19 cellular contexts compared by ENCODE assay signal in genomic region chr5:9562101-9562500, GRCh38. TPM values are rescaled to one million over a fixed set of nuclear protein-coding genes. Genes with fewer than 3 reads are reported as not detected.
DNase-seq lines count a peak whose midpoint lies in the region; ATAC-seq, FAIRE-seq and TF ChIP-seq lines count a peak whose summit lies in the region.
"Had no signal": no experiment of that assay in that cellular context is flagged by ENCODE, and none has a peak within 500 bp of the region (broad histone marks: within the 10 kb centered on the region; RNA-seq: fewer than 3 reads in every experiment).

No MANE protein-coding gene starts in this region.

- H3K27ac ChIP-seq in A549: no peak overlapping the region
- H3K27ac ChIP-seq in HEK293 (ENCODE audit: extremely low read depth, low read depth, low read length): no peak overlapping the region
- peak overlapping the region; percentile 41 for H3K27ac ChIP-seq in PC-9
- H3K27ac ChIP-seq: psoas muscle, tibial nerve had no signal

- H3K9me3 ChIP-seq in A549 (no peaks in the 10 kb centered on the region), HEK293 (ENCODE audit: control insufficient read depth, insufficient read depth, low read depth, low read length) (no peaks in the 10 kb centered on the region), PC-9 (ENCODE audit: insufficient read depth, low read depth) (no peaks in the 10 kb centered on the region)
- H3K9me3 ChIP-seq: HAP-1, psoas muscle, tibial nerve had no signal

- CTCF ChIA-PET in A549 (lab: Yijun Ruan, JAX) (interaction anchor here (2.0 kb wide), 1 partner anchor 18 kb away, joined by 5 read pairs; no protein-coding TSS in a partner anchor), HEK293 (lab: Yijun Ruan, JAX) (no interaction called here), PC-9 (lab: Charles Lee) (no interaction called here), T-cell (lab: Charles Lee) (no interaction called here)

- TF ChIP-seq POLR2A in A549 (IDR thresholded peaks at IDR 0.05; ENCODE audit: low read length) (no peak), erythroblast (IDR thresholded peaks at IDR 0.05; ENCODE audit: low read length) (no peak)

- no peak for TF ChIP-seq CTCF in A549 (IDR thresholded peaks at IDR 0.05)
- TF ChIP-seq CTCF in HEK293 (tag by site-specific recombination; IDR thresholded peaks at IDR 0.05): no peak
- no peak for TF ChIP-seq CTCF in PC-9 (conservative IDR thresholded peaks at IDR 0.05)

- no TSS peak for BruUV-seq in PC-9 (replicated peaks; lab: Mats Ljungman, UMichigan)

- no peak overlapping the region for H3K4me3 Mint-ChIP-seq in T-cell

- POLR2A ChIA-PET in A549 (lab: Yijun Ruan, JAX): no interaction called here
- POLR2A ChIA-PET in HEK293 (lab: Yijun Ruan, JAX): no interaction called here
- POLR2A ChIA-PET in PC-9 (lab: Charles Lee; ENCODE audit: unreplicated experiment): no interaction called here
- POLR2A ChIA-PET in T-cell (lab: Charles Lee): no interaction called here

- H3K9me2 ChIP-seq in PC-9 (ENCODE audit: insufficient read depth): no peaks in the 10 kb centered on the region

- H3K36me3 Mint-ChIP-seq in T-cell: no peaks in the 10 kb centered on the region

- H3K4me1 ChIP-seq in A549 (no peaks in the 10 kb centered on the region), HEK293 (ENCODE audit: control insufficient read depth, insufficient read depth, low read length) (peaks cover 3% of the 10 kb centered on the region; the same call in 1 of the 2 replicates), PC-9 (replicated peaks; ENCODE audit: insufficient read depth) (peaks cover 64% of the 10 kb centered on the region)
- H3K4me1 ChIP-seq: HAP-1, psoas muscle, tibial nerve had no signal

- H3K4me3 ChIP-seq in A549 (no peak overlapping the region), HEK293 (ENCODE audit: low read depth, low read length) (no peak overlapping the region), PC-9 (peak overlapping the region; percentile 12; the same call in 1 of the 2 replicates)
- H3K4me3 ChIP-seq: GM12878, HAP-1, psoas muscle, tibial nerve had no signal

- peaks cover 0 to 10% of the 10 kb centered on the region in 2 donors for H3K27me3 Mint-ChIP-seq in T-cell

- no peaks in the 10 kb centered on the region for H3K4me1 Mint-ChIP-seq in T-cell

- under 1% methylated on average over 6 of the region's 6 CpGs for WGBS in A549 (ENCODE audit: missing lambda C conversion rate)

- H3K79me2 ChIP-seq in PC-9 (ENCODE audit: low read depth): no peaks in the 10 kb centered on the region

- no peaks in the 10 kb centered on the region for H4K20me1 ChIP-seq in PC-9 (ENCODE audit: insufficient read depth)

- H3K27ac Mint-ChIP-seq in T-cell: no peak overlapping the region

- ATAC-seq in A549 (peak; percentile 43 to 77; a peak in 3 of 6 replicates), T-cell (replicated peaks in 1 of 4) (no peak), GM18861 (IDR thresholded peaks at IDR 0.05; ENCODE audit: unreplicated experiment) (no peak), GM21576 (IDR thresholded peaks at IDR 0.05; ENCODE audit: unreplicated experiment) (no peak)
- ATAC-seq: GM12878, psoas muscle had no signal

- intact Hi-C loops in PC-9 (cut with micrococcal nuclease; ENCODE audit: unreplicated experiment): no loop called here

- no peak for FAIRE-seq in A549 (lab: Jason Lieb, UNC)
- FAIRE-seq: GM12878 had no signal

- H3K4me2 ChIP-seq in A549 (0 out of 3 replicates have a peak overlapping the region, but pooled peaks have one; percentile 23), PC-9 (peak overlapping the region; percentile 70)

- peaks cover 0 to 6% (median 2%) of the 10 kb centered on the region in 3 donors for H3K9me3 Mint-ChIP-seq in T-cell

- TF ChIP-seq RAD21 in A549 (conservative IDR thresholded peaks at IDR 0.05 in 1 of 2, IDR thresholded peaks at IDR 0.05 in 1 of 2): no peak

- no peaks in the 10 kb centered on the region for H3K36me3 ChIP-seq in HEK293 (ENCODE audit: control insufficient read depth in 2 of 2, insufficient read depth in 1 of 2, low read length in 2 of 2)
- H3K36me3 ChIP-seq in PC-9 (ENCODE audit: low read depth): no peaks in the 10 kb centered on the region
- H3K36me3 ChIP-seq: HAP-1, tibial nerve had no signal

- no peak for TF ChIP-seq EP300 in A549 (IDR thresholded peaks at IDR 0.05)

- H2AFZ ChIP-seq in PC-9: no peak overlapping the region

- H3K27me3 ChIP-seq in PC-9 (ENCODE audit: insufficient read depth, low read depth): no peaks in the 10 kb centered on the region
- H3K27me3 ChIP-seq: tibial nerve had no signal

- DNase-seq in A549 (ENCODE audit: low read depth in 1 of 2, low spot score in 1 of 2) (peak in 1 of 2 experiments; percentile 4), PC-9 (peak; percentile 67 to 97), glomerular visceral epithelial cell (ENCODE audit: extremely low spot score) (peak; percentile 36), T-cell (no peak), erythroblast (lab: John Stamatoyannopoulos, UW) (no peak)
- DNase-seq: AML-193; anterior cingulate cortex; dermis blood vessel endothelial cell; DMS53; NCI-H1105; NCI-H345; psoas muscle; stimulated activated CD4-positive, alpha-beta T cell treated with anti-CD3 and anti-CD28 coated beads, Interleukin-1b, Interleukin-23, amount 100 ng/mL, for 48 hours had no signal

- peaks cover 36% of the 10 kb centered on the region for H3F3A ChIP-seq in PC-9 (ENCODE audit: insufficient read depth, low read depth)

TF ChIP-seq in A549, 52 proteins besides CTCF, POLR2A, EP300 and RAD21 (continues in another document):
- TF ChIP-seq MYC (IDR thresholded peaks at IDR 0.05; ENCODE audit: borderline replicate concordance, low read length) (no peak), CHD4 (IDR thresholded peaks at IDR 0.05; ENCODE audit: borderline replicate concordance) (no peak), CBX2 (IDR thresholded peaks at IDR 0.05; ENCODE audit: borderline replicate concordance, low read depth) (no peak), BHLHE40 (IDR thresholded peaks at IDR 0.05; ENCODE audit: low read depth, low read length) (no peak), RFX5 (IDR thresholded peaks at IDR 0.05) (no peak), CEBPB (IDR thresholded peaks at IDR 0.05) (no peak), JUNB (IDR thresholded peaks at IDR 0.05) (no peak), EHF (CRISPR knock-in tag; IDR thresholded peaks at IDR 0.05) (no peak)

TF ChIP-seq in HEK293, 187 proteins besides CTCF, POLR2A, EP300 and RAD21:
- TF ChIP-seq ZNF501 (tag by site-specific recombination; IDR thresholded peaks at IDR 0.05) (no peak), ZIC2 (tag by site-specific recombination; IDR thresholded peaks at IDR 0.05) (peak; percentile 57), GLIS1 (tag by site-specific recombination; IDR thresholded peaks at IDR 0.05) (0 out of 2 replicates have a peak, but pooled peaks have one; percentile 10), ZNF292 (tag by site-specific recombination; IDR thresholded peaks at IDR 0.05; ENCODE audit: borderline replicate concordance, low read depth) (no peak)
TF ChIP-seq in HEK293: peak in this region for 2.

RNA-seq across cellular contexts. Expression of gene SEMA5A, which starts 16.2 kb away (rescaled TPM):
- polyA plus RNA-seq in A549 (2011; rRNA removed): under 0.01 TPM in 1 of 2 replicates, not detected in the other
- polyA plus RNA-seq in A549 (2012; cell fraction: cytosol; rRNA removed): not detected in 2 replicates
- under 0.01 TPM in 1 of 2 replicates, not detected in the other for polyA plus RNA-seq in A549 (2012; cell fraction: nucleus; rRNA removed)
- not detected in 3 replicates for polyA plus RNA-seq in A549 (2017; fragmentation: RNase III; extraction: RNeasy Plus Mini Kit Qiagen cat#74134 plus additional on column Dnase treatment)
- 0.04 and 0.05 TPM in 2 replicates for polyA minus RNA-seq in A549 (2011; rRNA and poly(A)+ RNA removed)
- total RNA-seq in PC-9 (2021): not detected in 2 replicates
- 1 to 10 TPM in 4 of 5 donors, under 1 TPM in 1; 0.60 to 5.1 (median 1.5) TPM for total RNA-seq in T-cell

Comparison
In these comparisons a context has a peak if more than half of its experiments do, and no peak if none do; other contexts are left out.
1. ATAC-seq: peak in A549 (2 of 2); none in T-cell (0 of 4), GM18861 (single experiment) and GM21576 (single experiment).
2. DNase-seq: peak in PC-9 (2 of 2) and glomerular visceral epithelial cell (single experiment); none in T-cell (0 of 34) and erythroblast (0 of 2).